In the genomic region with DNA sequence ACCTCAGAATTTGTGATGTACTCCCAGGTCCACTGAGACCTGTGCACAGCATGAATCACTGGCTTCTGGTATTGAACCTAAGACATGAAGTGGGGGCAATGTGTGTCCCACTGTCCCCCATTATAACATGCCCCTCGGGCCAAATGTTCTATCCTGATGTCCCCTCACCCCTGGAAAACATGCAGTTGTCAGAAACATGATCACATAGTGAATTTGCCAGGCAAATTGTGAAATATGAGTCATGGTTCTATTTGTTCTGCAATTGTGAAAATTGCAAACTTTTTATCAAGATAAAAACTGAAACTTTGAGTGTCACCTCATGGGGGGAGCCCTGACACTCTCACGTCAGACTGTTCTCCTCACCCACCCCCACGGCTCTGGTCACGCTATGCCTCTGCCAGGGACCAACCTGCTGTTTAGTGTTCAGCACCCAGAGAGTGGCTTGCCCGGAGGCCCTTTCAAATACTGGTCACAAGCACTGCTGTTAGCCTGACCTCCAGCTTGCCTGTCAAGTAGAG, we compare ENCODE assay signal across 8 cellular contexts.
A peak's percentile ranks its signal among the peaks of the same experiment; 100 is the strongest.
DNase-seq lines count a peak whose midpoint lies in the region; ATAC-seq lines count a peak whose summit lies in the region.

No MANE protein-coding gene starts in this region.

- no peaks in the 10 kb centered on the region for H3K9me3 Mint-ChIP-seq in activated naive CD8-positive, alpha-beta T cell treated with anti-CD3 and anti-CD28 coated beads for 36 hours

- H3K27me3 Mint-ChIP-seq in activated naive CD8-positive, alpha-beta T cell treated with anti-CD3 and anti-CD28 coated beads for 36 hours = peaks cover 3% of the 10 kb centered on the region

- no peaks in the 10 kb centered on the region for H3K36me3 Mint-ChIP-seq in activated naive CD8-positive, alpha-beta T cell treated with anti-CD3 and anti-CD28 coated beads for 36 hours

- H3K4me1 Mint-ChIP-seq in activated naive CD8-positive, alpha-beta T cell treated with anti-CD3 and anti-CD28 coated beads for 36 hours = peaks cover 51% of the 10 kb centered on the region

- DNase-seq in NOMO-1 (lab: John Stamatoyannopoulos, UW; ENCODE audit: unreplicated experiment in 2 of 2) = peak; percentile 55 to 66
- DNase-seq in activated naive CD8-positive, alpha-beta T cell treated with anti-CD3 and anti-CD28 coated beads for 36 hours = peak; percentile 88
- peak; percentile 84 to 90 (median 87) for DNase-seq in stimulated activated CD4-positive, alpha-beta T cell treated with anti-CD3 and anti-CD28 coated beads, TNF-alpha, amount 100 ng/mL, for 48 hours (ENCODE audit: low read depth in 3 of 3)
- DNase-seq in SKM-1 (lab: John Stamatoyannopoulos, UW; ENCODE audit: unreplicated experiment) = no peak
- no peak for DNase-seq in globus pallidus (ENCODE audit: low spot score)
- no peak for DNase-seq in NCI-H1436 treated with DMSO at 0.1 percent for 48 hours (lab: John Stamatoyannopoulos, UW)

- peak overlapping the region; percentile 95 for H3K27ac Mint-ChIP-seq in activated naive CD8-positive, alpha-beta T cell treated with anti-CD3 and anti-CD28 coated beads for 36 hours

- H3K4me3 Mint-ChIP-seq in activated naive CD8-positive, alpha-beta T cell treated with anti-CD3 and anti-CD28 coated beads for 36 hours = peak overlapping the region; percentile 16

- peak; percentile 43 for ATAC-seq in GM18508 (IDR thresholded peaks at IDR 0.05; ENCODE audit: insufficient read depth, unreplicated experiment)
- ATAC-seq in HG02571 (IDR thresholded peaks at IDR 0.05; ENCODE audit: unreplicated experiment) = peak; percentile 76

Comparison
In these comparisons a context has a peak if more than half of its experiments do, and no peak if none do; other contexts are left out.
1. DNase-seq: peak in NOMO-1 (2 of 2), activated naive CD8-positive, alpha-beta T cell treated with anti-CD3 and anti-CD28 coated beads for 36 hours (single experiment) and stimulated activated CD4-positive, alpha-beta T cell treated with anti-CD3 and anti-CD28 coated beads, TNF-alpha, amount 100 ng/mL, for 48 hours (3 of 3); none in SKM-1 (single experiment), globus pallidus (single experiment) and NCI-H1436 treated with DMSO at 0.1 percent for 48 hours (single experiment).